ENCODE assay signal across 11 cellular contexts in genomic region chr18:323253-323622, GRCh38. TPM values are rescaled to one million over a fixed set of nuclear protein-coding genes. Genes with fewer than 3 reads are reported as not detected.
DNase-seq lines count a peak whose midpoint lies in the region; ATAC-seq and TF ChIP-seq lines count a peak whose summit lies in the region.
"Had no signal": no experiment of that assay in that cellular context is flagged by ENCODE, and none has a peak within 500 bp of the region (broad histone marks: within the 10 kb centered on the region; RNA-seq: fewer than 3 reads in every experiment).

No MANE protein-coding gene starts in this region.

- no peaks in the 10 kb centered on the region for H3K36me3 ChIP-seq in fibroblast of lung (ENCODE audit: control insufficient read depth, insufficient read depth, low read length)
- no peaks in the 10 kb centered on the region for H3K36me3 ChIP-seq in osteoblast (ENCODE audit: insufficient read depth, low read length)

- H3K4me2 ChIP-seq in fibroblast of lung (ENCODE audit: extremely low read depth, insufficient read depth, low read length) (no peak overlapping the region), osteoblast (ENCODE audit: insufficient read depth, low read length) (peak overlapping the region; percentile 10)

- no peak for ATAC-seq in GM18505 (IDR thresholded peaks at IDR 0.05; ENCODE audit: unreplicated experiment)
- ATAC-seq in GM21786 (IDR thresholded peaks at IDR 0.05; ENCODE audit: unreplicated experiment) = no peak

- no peak overlapping the region for H3K4me3 ChIP-seq in fibroblast of lung (replicated peaks in 1 of 4; ENCODE audit: control extremely low read depth in 1 of 4, insufficient read depth in 1 of 4, low read depth in 3 of 4, low read length in 4 of 4)
- no peak overlapping the region for H3K4me3 ChIP-seq in osteoblast (ENCODE audit: insufficient read depth, low read length)

- DNase-seq in CD1c-positive myeloid dendritic cell (ENCODE audit: extremely low spot score) (peak; percentile 29), MV-4-11 (lab: John Stamatoyannopoulos, UW) (peak; percentile 25), fibroblast of lung (ENCODE audit: low read depth in 2 of 2) (peak; percentile 17 to 58), osteoblast (ENCODE audit: insufficient read length, low spot score, missing footprints) (no peak), SKM-1 (lab: John Stamatoyannopoulos, UW; ENCODE audit: unreplicated experiment) (no peak)
- no peak for DNase-seq in stimulated activated CD4-positive, alpha-beta T cell treated with anti-CD3 and anti-CD28 coated beads, Interleukin-2, amount 100 ng/mL, for 24 hours
- DNase-seq: cerebellar nuclear complex; NCI-H774; stimulated activated CD4-positive, alpha-beta T cell treated with anti-CD3 and anti-CD28 coated beads, Interleukin-4, amount 100 ng/mL, for 24 hours had no signal

- TF ChIP-seq POLR2A in GM18505 (IDR thresholded peaks at IDR 0.05; ENCODE audit: borderline replicate concordance, extremely low read depth, insufficient read depth, insufficient read length) = no peak

- H3K27me3 ChIP-seq in fibroblast of lung (ENCODE audit: control insufficient read depth, insufficient read depth, low read length) (peaks cover 7% of the 10 kb centered on the region), osteoblast (ENCODE audit: insufficient read depth, low read length) (peaks cover 3% of the 10 kb centered on the region)

- no peaks in the 10 kb centered on the region for H3K79me2 ChIP-seq in fibroblast of lung (ENCODE audit: control insufficient read depth, insufficient read depth, low read length)
- H3K79me2 ChIP-seq in osteoblast (ENCODE audit: insufficient read depth, low read length) = no peaks in the 10 kb centered on the region

- TF ChIP-seq CTCF in fibroblast of lung (conservative IDR thresholded peaks at IDR 0.05 in 1 of 2, IDR thresholded peaks at IDR 0.05 in 1 of 2; ENCODE audit: low read depth in 1 of 2, low read length in 2 of 2) (no peak), osteoblast (IDR thresholded peaks at IDR 0.05; ENCODE audit: extremely low read depth, low read depth, low read length) (no peak)

- no peak overlapping the region for H2AFZ ChIP-seq in fibroblast of lung (ENCODE audit: low read length)
- no peak overlapping the region for H2AFZ ChIP-seq in osteoblast (ENCODE audit: low read length)

- H4K20me1 ChIP-seq in fibroblast of lung (ENCODE audit: control insufficient read depth, extremely low read depth, insufficient read depth, low read length) (no peaks in the 10 kb centered on the region), osteoblast (ENCODE audit: insufficient read depth, low read length) (no peaks in the 10 kb centered on the region)

- H3K27ac ChIP-seq in fibroblast of lung (ENCODE audit: insufficient read depth, low read length) = no peak overlapping the region
- H3K27ac ChIP-seq in osteoblast (ENCODE audit: low read depth, low read length) = no peak overlapping the region

- H3K9ac ChIP-seq in fibroblast of lung (ENCODE audit: insufficient read depth, low read length) = no peak overlapping the region

- H3K9me3 ChIP-seq in fibroblast of lung (ENCODE audit: control insufficient read depth, insufficient read depth, low read depth, low read length) = no peaks in the 10 kb centered on the region
- no peaks in the 10 kb centered on the region for H3K9me3 ChIP-seq in osteoblast (ENCODE audit: low read depth, low read length)

- H3K4me1 ChIP-seq in fibroblast of lung (ENCODE audit: control insufficient read depth, extremely low read depth, insufficient read depth, low read length) (peaks cover 8% of the 10 kb centered on the region), osteoblast (ENCODE audit: insufficient read depth, low read length) (peaks cover 18% of the 10 kb centered on the region)

RNA-seq across cellular contexts. Expression of gene THOC1, which starts 55.4 kb away (rescaled TPM):
- 33.9 and 35.2 TPM in 2 replicates for total RNA-seq in fibroblast of lung
- 18.2 and 20.2 TPM in 2 replicates for polyA plus RNA-seq in fibroblast of lung
- 13.5 and 15.2 TPM in 2 replicates for polyA plus RNA-seq in fibroblast of lung (2012)
- not detected in 2 replicates for polyA minus RNA-seq in fibroblast of lung (ENCODE audit: low replicate concordance)
- 43.1 and 52.5 TPM in 2 replicates for total RNA-seq in osteoblast

Comparison
In these comparisons a context has a peak if more than half of its experiments do, and no peak if none do; other contexts are left out.
1. DNase-seq: peak in CD1c-positive myeloid dendritic cell (single experiment), MV-4-11 (single experiment) and fibroblast of lung (2 of 2); none in osteoblast (single experiment), stimulated activated CD4-positive, alpha-beta T cell treated with anti-CD3 and anti-CD28 coated beads, Interleukin-2, amount 100 ng/mL, for 24 hours (0 of 2) and SKM-1 (single experiment).